In genomic region chr17:45060824-45061605, GRCh38 we compare ENCODE assay signal across 8 cellular contexts. TPM values are rescaled to one million over a fixed set of nuclear protein-coding genes. Genes with fewer than 3 reads are reported as not detected.
DNase-seq lines count a peak whose midpoint lies in the region; ATAC-seq, FAIRE-seq and TF ChIP-seq lines count a peak whose summit lies in the region.

Gene NMT1 (plus strand): TSS chr17:45061317. CDS start chr17:45061330, 13 bp downstream.

- H3K27me3 ChIP-seq in rectal smooth muscle tissue (ENCODE audit: control insufficient read depth, insufficient read depth, low read length) = no peaks in the 10 kb centered on the region
- no peaks in the 10 kb centered on the region for H3K27me3 ChIP-seq in aorta (ENCODE audit: control insufficient read depth in 1 of 2, insufficient read depth in 2 of 2, low read length in 1 of 2)

- H3K36me3 ChIP-seq in rectal smooth muscle tissue (ENCODE audit: control insufficient read depth, insufficient read depth, low read length) (peaks cover 2% of the 10 kb centered on the region), aorta (ENCODE audit: control insufficient read depth in 1 of 2, insufficient read depth in 2 of 2, low read length in 1 of 2) (no peaks in the 10 kb centered on the region)

- peak within 1 kb of the TSS; percentile 98 for H3K9ac ChIP-seq in rectal smooth muscle tissue (ENCODE audit: low read length)

- no peak for TF ChIP-seq CTCF in astrocyte of the cerebellum (IDR thresholded peaks at IDR 0.05; ENCODE audit: low read depth, low read length, missing control alignments)

- WGBS in aorta, 2 donors = 1% methylated on average over 49 of the region's 49 CpGs

- DNase-seq in GM18507 (ENCODE audit: extremely low spot score, insufficient read length, low read depth) = peak; percentile 80
- DNase-seq in NCI-H2029 treated with DMSO at 0.1 percent for 48 hours (lab: John Stamatoyannopoulos, UW) = peak; percentile 96
- peak; percentile 87 for DNase-seq in T-helper 9 cell
- DNase-seq in astrocyte of the cerebellum (ENCODE audit: low read depth) = peak; percentile 100
- DNase-seq in hepatic stellate cell (ENCODE audit: low spot score) = peak; percentile 100
- DNase-seq in aorta = peak; percentile 98

- FAIRE-seq in GM18507 (lab: Jason Lieb, UNC) = peak; percentile 90

- ATAC-seq in HG02981 (IDR thresholded peaks at IDR 0.05; ENCODE audit: unreplicated experiment) (peak; percentile 88), aorta (ENCODE audit: low FRiP score) (peak; percentile 99)

- H3K4me1 ChIP-seq in rectal smooth muscle tissue (ENCODE audit: control insufficient read depth, insufficient read depth, low read length) (peaks cover 13% of the 10 kb centered on the region), aorta (ENCODE audit: control insufficient read depth in 1 of 2, insufficient read depth in 2 of 2, low read length in 2 of 2) (peaks cover 0 to 3% of the 10 kb centered on the region in 2 donors)

- H3K9me3 ChIP-seq in aorta (ENCODE audit: control insufficient read depth, low read length) = no peaks in the 10 kb centered on the region

- intact Hi-C loops in aorta (cut with DNase I) = loop anchor here (2.0 to 5.0 kb wide), 3 partner anchors 32 to 64 kb away; no protein-coding TSS in a partner anchor

- in situ Hi-C loops in astrocyte of the cerebellum (cut with HindIII; ENCODE audit: low sequenced_read_pairs) = no loop called here

- H3K4me3 ChIP-seq in astrocyte of the cerebellum (ENCODE audit: low read depth, low read length) (peak within 1 kb of the TSS; percentile 60), rectal smooth muscle tissue (ENCODE audit: low read length) (peak within 1 kb of the TSS; percentile 100), aorta (ENCODE audit: low read length in 2 of 2) (peak within 1 kb of the TSS; percentile 79 to 95)

- H3K27ac ChIP-seq in rectal smooth muscle tissue (ENCODE audit: low read depth, low read length) (peak within 1 kb of the TSS; percentile 95), aorta (ENCODE audit: low read depth in 1 of 2, low read length in 2 of 2) (peak within 1 kb of the TSS; percentile 34 to 94)

RNA-seq across cellular contexts. Expression of gene NMT1, which starts in this region (rescaled TPM):
- 100 to 1,000 TPM; 103 to 104 TPM for total RNA-seq in aorta
- 100 to 1,000 TPM in 1 of 2 donors, 10 to 100 TPM in 1; 33.8 to 124 TPM for polyA plus RNA-seq in aorta

Comparison
In these comparisons a context has a peak if more than half of its experiments do, and no peak if none do; other contexts are left out.
1. Peak in every context shown above with its lines: DNase-seq, ATAC-seq, H3K4me3 ChIP-seq and H3K27ac ChIP-seq.